29 cellular contexts compared by ENCODE assay signal in genomic region chr16:56022818-56023217, GRCh38.
"Had no signal": no experiment of that assay in that cellular context is flagged by ENCODE, and none has a peak within 500 bp of the region (broad histone marks: within the 10 kb centered on the region; RNA-seq: fewer than 3 reads in every experiment).

No MANE protein-coding gene starts in this region.

- H3K36me3 Mint-ChIP-seq: stimulated activated effector memory CD8-positive, alpha-beta T cell treated with anti-CD3 and anti-CD28 coated beads, Interleukin-12 subunit alpha, Interleukin-12 subunit beta, amount 100 ng/mL, for 72 hours; stimulated activated memory B cell treated with anti-CD40 and anti-IgM and Interleukin-4, amounts not matched to agents 10 μg/mL and 1 μg/mL and 100 μg/mL, for 72 hours; stimulated activated naive B cell treated with anti-CD40 and anti-IgM and Interleukin-4, amounts not matched to agents 10 μg/mL and 1 μg/mL and 100 μg/mL, for 72 hours; type B pancreatic cell had no signal

- FAIRE-seq: urothelium cell line had no signal

- H3K27ac ChIP-seq: stomach, suprapubic skin, testis, thoracic aorta, thyroid gland, tibial artery, tibial nerve, transverse colon, upper lobe of left lung, upper lobe of right lung, uterus, vagina had no signal

- H3K9me3 ChIP-seq: suprapubic skin, testis, thoracic aorta, thyroid gland, transverse colon, upper lobe of left lung, upper lobe of right lung, uterus, vagina had no signal

- H3K27ac Mint-ChIP-seq: stimulated activated effector memory CD8-positive, alpha-beta T cell treated with anti-CD3 and anti-CD28 coated beads, Interleukin-12 subunit alpha, Interleukin-12 subunit beta, amount 100 ng/mL, for 72 hours; stimulated activated memory B cell treated with anti-CD40 and anti-IgM and Interleukin-4, amounts not matched to agents 10 μg/mL and 1 μg/mL and 100 μg/mL, for 72 hours; stimulated activated naive B cell treated with anti-CD40 and anti-IgM and Interleukin-4, amounts not matched to agents 10 μg/mL and 1 μg/mL and 100 μg/mL, for 72 hours; stimulated activated naive CD8-positive, alpha-beta T cell treated with anti-CD3 and anti-CD28 coated beads, Interleukin-15, amount 100 ng/mL, for 72 hours; stimulated activated naive CD8-positive, alpha-beta T cell treated with anti-CD3 and anti-CD28 coated beads, Interleukin-15, Interleukin-2, amounts not matched to agents 100 ng/mL and 50 ng/mL, for 24 hours; type B pancreatic cell had no signal

- H3K4me3 ChIP-seq: stomach, suprapubic skin, testis, thoracic aorta, thyroid gland, tibial artery, tibial nerve, transverse colon, upper lobe of left lung, upper lobe of right lung, uterus, vagina had no signal

- H3K4me1 Mint-ChIP-seq: stimulated activated effector memory CD8-positive, alpha-beta T cell treated with anti-CD3 and anti-CD28 coated beads, Interleukin-12 subunit alpha, Interleukin-12 subunit beta, amount 100 ng/mL, for 72 hours; stimulated activated memory B cell treated with anti-CD40 and anti-IgM and Interleukin-4, amounts not matched to agents 10 μg/mL and 1 μg/mL and 100 μg/mL, for 72 hours; stimulated activated naive B cell treated with anti-CD40 and anti-IgM and Interleukin-4, amounts not matched to agents 10 μg/mL and 1 μg/mL and 100 μg/mL, for 72 hours; stimulated activated naive CD8-positive, alpha-beta T cell treated with anti-CD3 and anti-CD28 coated beads, Interleukin-15, amount 100 ng/mL, for 72 hours had no signal

- H3K4me1 ChIP-seq: stomach, suprapubic skin, testis, tibial artery, tibial nerve, transverse colon, upper lobe of left lung, upper lobe of right lung, uterus, vagina had no signal

- H3K9me3 Mint-ChIP-seq: stimulated activated effector memory CD8-positive, alpha-beta T cell treated with anti-CD3 and anti-CD28 coated beads, Interleukin-12 subunit alpha, Interleukin-12 subunit beta, amount 100 ng/mL, for 72 hours; stimulated activated memory B cell treated with anti-CD40 and anti-IgM and Interleukin-4, amounts not matched to agents 10 μg/mL and 1 μg/mL and 100 μg/mL, for 72 hours; stimulated activated naive B cell treated with anti-CD40 and anti-IgM and Interleukin-4, amounts not matched to agents 10 μg/mL and 1 μg/mL and 100 μg/mL, for 72 hours; stimulated activated naive CD8-positive, alpha-beta T cell treated with anti-CD3 and anti-CD28 coated beads, Interleukin-15, amount 100 ng/mL, for 72 hours; stimulated activated naive CD8-positive, alpha-beta T cell treated with anti-CD3 and anti-CD28 coated beads, Interleukin-15, Interleukin-2, amounts not matched to agents 100 ng/mL and 50 ng/mL, for 24 hours; type B pancreatic cell had no signal

- H3K27me3 ChIP-seq: testis, thyroid gland, tibial nerve, transverse colon, upper lobe of left lung, upper lobe of right lung, uterus, vagina had no signal

- ATAC-seq: stimulated activated effector memory CD8-positive, alpha-beta T cell treated with anti-CD3 and anti-CD28 coated beads, Interleukin-12 subunit alpha, Interleukin-12 subunit beta, amount 100 ng/mL, for 72 hours; stimulated activated naive B cell treated with anti-CD40 and anti-IgM and Interleukin-4, amounts not matched to agents 10 μg/mL and 1 μg/mL and 100 μg/mL, for 72 hours; stimulated activated naive CD8-positive, alpha-beta T cell treated with anti-CD3 and anti-CD28 coated beads, Interleukin-15, amount 100 ng/mL, for 72 hours; stimulated activated naive CD8-positive, alpha-beta T cell treated with anti-CD3 and anti-CD28 coated beads, Interleukin-15, Interleukin-2, amounts not matched to agents 100 U/mL and 50 U/mL, for 24 hours; upper lobe of right lung had no signal

- H3K36me3 ChIP-seq: stomach, suprapubic skin, thoracic aorta, thyroid gland, tibial artery, tibial nerve, transverse colon, upper lobe of left lung, upper lobe of right lung, uterus, vagina had no signal

- H3K27me3 Mint-ChIP-seq: stimulated activated memory B cell treated with anti-CD40 and anti-IgM and Interleukin-4, amounts not matched to agents 10 μg/mL and 1 μg/mL and 100 μg/mL, for 72 hours; stimulated activated naive CD8-positive, alpha-beta T cell treated with anti-CD3 and anti-CD28 coated beads, Interleukin-15, amount 100 ng/mL, for 72 hours had no signal

- H3K4me3 Mint-ChIP-seq: stimulated activated effector memory CD8-positive, alpha-beta T cell treated with anti-CD3 and anti-CD28 coated beads, Interleukin-12 subunit alpha, Interleukin-12 subunit beta, amount 100 ng/mL, for 72 hours; stimulated activated memory B cell treated with anti-CD40 and anti-IgM and Interleukin-4, amounts not matched to agents 10 μg/mL and 1 μg/mL and 100 μg/mL, for 72 hours; stimulated activated naive B cell treated with anti-CD40 and anti-IgM and Interleukin-4, amounts not matched to agents 10 μg/mL and 1 μg/mL and 100 μg/mL, for 72 hours; stimulated activated naive CD8-positive, alpha-beta T cell treated with anti-CD3 and anti-CD28 coated beads, Interleukin-15, amount 100 ng/mL, for 72 hours; stimulated activated naive CD8-positive, alpha-beta T cell treated with anti-CD3 and anti-CD28 coated beads, Interleukin-15, Interleukin-2, amounts not matched to agents 100 ng/mL and 50 ng/mL, for 24 hours; type B pancreatic cell had no signal

- DNase-seq: stimulated activated CD4-positive, alpha-beta T cell treated with anti-CD3 and anti-CD28 coated beads, Interleukin-2, amount 100 ng/mL, for 48 hours; stimulated activated CD4-positive, alpha-beta T cell treated with anti-CD3 and anti-CD28 coated beads, Interleukin-4, amount 100 ng/mL, for 1 hour; stimulated activated CD4-positive, alpha-beta T cell treated with anti-CD3 and anti-CD28 coated beads, Interleukin-4, amount 100 ng/mL, for 24 hours; stimulated activated CD4-positive, alpha-beta T cell treated with anti-CD3 and anti-CD28 coated beads, Interleukin-4, amount 100 ng/mL, for 4 hours; stimulated activated CD8-positive, alpha-beta memory T cell treated with anti-CD3 and anti-CD28 coated beads, Interleukin-4, amount 100 ng/mL, for 48 hours; stimulated activated naive B cell treated with anti-CD40 and anti-IgM and Interleukin-4, amounts not matched to agents 10 μg/mL and 1 μg/mL and 100 μg/mL, for 72 hours; stimulated activated naive CD4-positive, alpha-beta T cell; stimulated activated naive CD4-positive, alpha-beta T cell treated with Interleukin-2 at 50 U/mL for 16 hours; stimulated activated naive CD8-positive, alpha-beta T cell treated with anti-CD3 and anti-CD28 coated beads, Interleukin-15, amount 100 ng/mL, for 72 hours; stimulated activated naive CD8-positive, alpha-beta T cell treated with anti-CD3 and anti-CD28 coated beads, Interleukin-15, Interleukin-2, amounts not matched to agents 100 U/mL and 50 U/mL, for 24 hours; stomach; substantia nigra; testis; thyroid gland; tibial artery; transverse colon; trophoblast cell; upper lobe of left lung; upper lobe of right lung; uterus had no signal
